ENCODE assay signal across 8 cellular contexts in genomic region chr14:69261761-69262331, GRCh38. TPM values are rescaled to one million over a fixed set of nuclear protein-coding genes. Genes with fewer than 3 reads are reported as not detected.
DNase-seq lines count a peak whose midpoint lies in the region; TF ChIP-seq lines count a peak whose summit lies in the region.

No MANE protein-coding gene starts in this region.

- no peak overlapping the region for H3K27ac Mint-ChIP-seq in mesothelial cell of epicardium

- H3K36me3 ChIP-seq in H7 (replicated peaks; ENCODE audit: control insufficient read depth, insufficient read depth, low read length) = no peaks in the 10 kb centered on the region

- H3K27me3 ChIP-seq in H7 (ENCODE audit: control insufficient read depth, insufficient read depth, low read length) (peaks cover 54% of the 10 kb centered on the region), dorsolateral prefrontal cortex (peaks cover 0 to 25% (median 0%) of the 10 kb centered on the region in 45 donors)

- H3K27me3 Mint-ChIP-seq in mesothelial cell of epicardium (ENCODE audit: low read depth) = peaks cover 73% of the 10 kb centered on the region

- H3K36me3 Mint-ChIP-seq in mesothelial cell of epicardium = no peaks in the 10 kb centered on the region

- peaks cover 10% of the 10 kb centered on the region for H3K4me1 Mint-ChIP-seq in mesothelial cell of epicardium

- peak overlapping the region in 4 of 59 donors; percentile 2 to 57 (median 28) for H3K27ac ChIP-seq in dorsolateral prefrontal cortex

- no peak for TF ChIP-seq CTCF in dorsolateral prefrontal cortex (IDR thresholded peaks at IDR 0.05 in 54 of 56, conservative IDR thresholded peaks at IDR 0.05 in 2 of 56; ENCODE audit: low read depth in 1 of 56, partially characterized antibody in 56 of 56)
- TF ChIP-seq CTCF in mesothelial cell of epicardium (IDR thresholded peaks at IDR 0.05; ENCODE audit: unreplicated experiment) = no peak

- intact Hi-C loops in dorsolateral prefrontal cortex (cut with DNase I) = loop anchor here (10.0 kb wide), 2 partner anchors 93 to 133 kb away; partner anchors contain the start of genes ERH (in 1 of the 2) and SLC39A9 (in 1 of the 2)

- H3K4me3 Mint-ChIP-seq in mesothelial cell of epicardium = peak overlapping the region; percentile 78

- H3K4me3 ChIP-seq in H7 (ENCODE audit: insufficient read depth, low read depth, low read length) (peak overlapping the region; percentile 73), dorsolateral prefrontal cortex (peak overlapping the region in 56 of 59 donors; percentile 43 to 85 (median 70))

- DNase-seq in A172 (ENCODE audit: low spot score) = peak; percentile 19
- DNase-seq in H7 = peak; percentile 57
- peak in 1 of 10 donors; percentile 10 for DNase-seq in dorsolateral prefrontal cortex
- no peak for DNase-seq in mesothelial cell of epicardium (ENCODE audit: low spot score in 2 of 2, unreplicated experiment in 2 of 2)
- DNase-seq in germinal center (ENCODE audit: low spot score) = no peak
- DNase-seq in stimulated activated CD4-positive, alpha-beta T cell treated with anti-CD3 and anti-CD28 coated beads, Interleukin-4, amount 100 ng/mL, for 1 hour = no peak
- no peak for DNase-seq in NCI-H128 (lab: John Stamatoyannopoulos, UW; ENCODE audit: unreplicated experiment)
- DNase-seq in stimulated activated CD8-positive, alpha-beta memory T cell treated with anti-CD3 and anti-CD28 coated beads, Interleukin-4, amount 100 ng/mL, for 48 hours = no peak

- H3K9me3 Mint-ChIP-seq in mesothelial cell of epicardium = no peaks in the 10 kb centered on the region

RNA-seq across cellular contexts. Expression of gene GALNT16, which starts 1.9 kb away (rescaled TPM):
- total RNA-seq in A172 (2014; rRNA removed; shearing (Covaris generic)) = 4.8 and 5.7 TPM in 2 replicates
- total RNA-seq in H7 (2014; rRNA removed; shearing (Covaris generic)) = 1.2 and 2.0 TPM in 2 replicates
- 10 to 100 TPM; 17.2 to 81.2 (median 55.6) TPM for total RNA-seq in dorsolateral prefrontal cortex
- total RNA-seq in mesothelial cell of epicardium = 6.4 to 9.9 TPM (median 8.2 TPM) in 3 replicates

Comparison
In these comparisons a context has a peak if more than half of its experiments do, and no peak if none do; other contexts are left out.
1. DNase-seq: peak in A172 (single experiment) and H7 (single experiment); none in mesothelial cell of epicardium (0 of 2), germinal center (single experiment), stimulated activated CD4-positive, alpha-beta T cell treated with anti-CD3 and anti-CD28 coated beads, Interleukin-4, amount 100 ng/mL, for 1 hour (single experiment), NCI-H128 (single experiment) and stimulated activated CD8-positive, alpha-beta memory T cell treated with anti-CD3 and anti-CD28 coated beads, Interleukin-4, amount 100 ng/mL, for 48 hours (single experiment).